Comparison of ENCODE assay signal across 11 cellular contexts in genomic region chr18:48780151-48781001, GRCh38.
DNase-seq lines count a peak whose midpoint lies in the region; ATAC-seq and TF ChIP-seq lines count a peak whose summit lies in the region.
"Had no signal": no experiment of that assay in that cellular context is flagged by ENCODE, and none has a peak within 500 bp of the region (broad histone marks: within the 10 kb centered on the region; RNA-seq: fewer than 3 reads in every experiment).

No MANE protein-coding gene starts in this region.

- H3K27ac Mint-ChIP-seq in activated T-helper 2 cell treated with anti-CD3 and anti-CD28 coated beads, Interferon-gamma antibody, Interleukin-2, Interleukin-4, amounts not matched to agents 10 μg/mL and 5 μg/mL and 100 μg/mL, durations not matched to agents 14 hours and 24 hours and 36 hours: no peak overlapping the region
- H3K27ac Mint-ChIP-seq: activated CD8-positive, alpha-beta T cell treated with anti-CD3 and anti-CD28 coated beads for 36 hours had no signal

- no peak overlapping the region for H3K4ac ChIP-seq in neuronal stem cell (ENCODE audit: low read length)

- H3K4me2 ChIP-seq in neuronal stem cell (ENCODE audit: insufficient read depth, low read length, poor library complexity, severe bottlenecking): no peak overlapping the region

- H3K4me3 ChIP-seq in fibroblast of pulmonary artery (replicated peaks; ENCODE audit: low read depth, low read length) (no peak overlapping the region), neuronal stem cell (ENCODE audit: low read length in 2 of 2) (peak overlapping the region in 1 of 2 donors; percentile 40), vagina (peak overlapping the region in 1 of 2 donors; percentile 15)

- WGBS in neuronal stem cell (ENCODE audit: extremely low coverage in 2 of 2, insufficient read length in 2 of 2, insufficient replicate concordance in 1 of 2), 2 donors: no CpG with 5 or more reads among the region's 19 CpGs

- peak overlapping the region; percentile 76 for H3K18ac ChIP-seq in neuronal stem cell (ENCODE audit: low read length)

- intact Hi-C loops in vagina (cut with DNase I): loop anchor here (10.0 kb wide), 1 partner anchor 64 kb away; no protein-coding TSS in a partner anchor
- intact Hi-C loops in activated T-helper 2 cell treated with anti-CD3 and anti-CD28 coated beads, Interferon-gamma antibody, Interleukin-2, Interleukin-4, amounts not matched to agents 10 μg/mL and 5 μg/mL and 100 μg/mL, durations not matched to agents 14 hours and 24 hours and 36 hours (cut with micrococcal nuclease): no loop called here

- H3K4me3 Mint-ChIP-seq in activated T-helper 2 cell treated with anti-CD3 and anti-CD28 coated beads, Interferon-gamma antibody, Interleukin-2, Interleukin-4, amounts not matched to agents 10 μg/mL and 5 μg/mL and 100 μg/mL, durations not matched to agents 14 hours and 24 hours and 36 hours (ENCODE audit: low read depth): no peak overlapping the region
- H3K4me3 Mint-ChIP-seq: activated CD8-positive, alpha-beta T cell treated with anti-CD3 and anti-CD28 coated beads for 36 hours had no signal

- H2BK5ac ChIP-seq in neuronal stem cell (ENCODE audit: low read length): no peak overlapping the region

- H2AFZ ChIP-seq in neuronal stem cell (ENCODE audit: low read length): peak overlapping the region; percentile 91

- no peak overlapping the region for H2BK120ac ChIP-seq in neuronal stem cell (ENCODE audit: low read depth, low read length)

- no peak overlapping the region for H2BK15ac ChIP-seq in neuronal stem cell (ENCODE audit: low read length)

- peak overlapping the region; percentile 20 for H3K23ac ChIP-seq in neuronal stem cell (ENCODE audit: low read depth, low read length, poor library complexity)

- H2BK12ac ChIP-seq in neuronal stem cell (ENCODE audit: low read length): no peak overlapping the region

- peak overlapping the region; percentile 81 for H2AK5ac ChIP-seq in neuronal stem cell (ENCODE audit: low read depth, low read length)

- H3K4me1 Mint-ChIP-seq in activated T-helper 2 cell treated with anti-CD3 and anti-CD28 coated beads, Interferon-gamma antibody, Interleukin-2, Interleukin-4, amounts not matched to agents 10 μg/mL and 5 μg/mL and 100 μg/mL, durations not matched to agents 14 hours and 24 hours and 36 hours (ENCODE audit: low read depth): peaks cover 11% of the 10 kb centered on the region

- H3K27me3 Mint-ChIP-seq in activated T-helper 2 cell treated with anti-CD3 and anti-CD28 coated beads, Interferon-gamma antibody, Interleukin-2, Interleukin-4, amounts not matched to agents 10 μg/mL and 5 μg/mL and 100 μg/mL, durations not matched to agents 14 hours and 24 hours and 36 hours (ENCODE audit: low read depth): no peaks in the 10 kb centered on the region
- H3K27me3 Mint-ChIP-seq: activated CD8-positive, alpha-beta T cell treated with anti-CD3 and anti-CD28 coated beads for 36 hours had no signal

- peaks cover 2% of the 10 kb centered on the region for H3K79me1 ChIP-seq in neuronal stem cell (ENCODE audit: low read depth, low read length)

- no peak overlapping the region for H4K8ac ChIP-seq in neuronal stem cell (ENCODE audit: low read depth, low read length)

- H3K27me3 ChIP-seq in neuronal stem cell (ENCODE audit: control insufficient read depth in 3 of 3, insufficient read depth in 3 of 3, low read depth in 1 of 3, low read length in 3 of 3): no peaks in the 10 kb centered on the region
- H3K27me3 ChIP-seq in vagina: no peaks in the 10 kb centered on the region

- no peak overlapping the region for H4K91ac ChIP-seq in neuronal stem cell (ENCODE audit: low read depth, low read length, poor library complexity)

- H3K36me3 ChIP-seq in neuronal stem cell (replicated peaks in 1 of 2; ENCODE audit: control insufficient read depth in 2 of 2, insufficient read depth in 2 of 2, low read length in 2 of 2) (no peaks in the 10 kb centered on the region), vagina (no peaks in the 10 kb centered on the region)

- TF ChIP-seq POLR2A in vagina (IDR thresholded peaks at IDR 0.05): no peak

- H3K9me3 ChIP-seq in neuronal stem cell (replicated peaks in 1 of 2; ENCODE audit: control insufficient read depth in 2 of 2, insufficient read depth in 1 of 2, low read depth in 1 of 2, low read length in 2 of 2) (no peaks in the 10 kb centered on the region), vagina (no peaks in the 10 kb centered on the region)

- peak overlapping the region; percentile 60 for H3K14ac ChIP-seq in neuronal stem cell (ENCODE audit: low read length)

- H3K9me3 Mint-ChIP-seq in activated T-helper 2 cell treated with anti-CD3 and anti-CD28 coated beads, Interferon-gamma antibody, Interleukin-2, Interleukin-4, amounts not matched to agents 10 μg/mL and 5 μg/mL and 100 μg/mL, durations not matched to agents 14 hours and 24 hours and 36 hours: no peaks in the 10 kb centered on the region
- H3K9me3 Mint-ChIP-seq: activated CD8-positive, alpha-beta T cell treated with anti-CD3 and anti-CD28 coated beads for 36 hours had no signal

- H3K9ac ChIP-seq in neuronal stem cell (ENCODE audit: low read depth, low read length, poor library complexity): peak overlapping the region; percentile 57

- peaks cover 16 to 40% of the 10 kb centered on the region in 2 donors for H3K4me1 ChIP-seq in neuronal stem cell (ENCODE audit: control insufficient read depth in 2 of 2, insufficient read depth in 1 of 2, low read depth in 1 of 2, low read length in 2 of 2)
- H3K4me1 ChIP-seq in vagina: peaks cover 62% of the 10 kb centered on the region

- no peaks in the 10 kb centered on the region for H3K36me3 Mint-ChIP-seq in activated T-helper 2 cell treated with anti-CD3 and anti-CD28 coated beads, Interferon-gamma antibody, Interleukin-2, Interleukin-4, amounts not matched to agents 10 μg/mL and 5 μg/mL and 100 μg/mL, durations not matched to agents 14 hours and 24 hours and 36 hours (ENCODE audit: low read depth)

- H3K27ac ChIP-seq in neuronal stem cell (replicated peaks; ENCODE audit: low read length) (no peak overlapping the region), vagina (peak overlapping the region; percentile 80)
- H3K27ac ChIP-seq: 22Rv1 had no signal

- no peak for ATAC-seq in GM21390 (IDR thresholded peaks at IDR 0.05; ENCODE audit: unreplicated experiment)
- ATAC-seq: activated CD8-positive, alpha-beta T cell treated with anti-CD3 and anti-CD28 coated beads for 36 hours had no signal

- DNase-seq in DMS 273 (lab: John Stamatoyannopoulos, UW; ENCODE audit: unreplicated experiment) (peak; percentile 58), DMS 273 treated with DMSO at 0.1 percent for 48 hours (lab: John Stamatoyannopoulos, UW) (no peak), fibroblast of pulmonary artery (ENCODE audit: low read depth) (peak; percentile 46), neuronal stem cell (ENCODE audit: low spot score) (no peak), vagina (ENCODE audit: extremely low spot score in 2 of 2) (no peak), pons (ENCODE audit: low spot score) (no peak)
- DNase-seq in activated T-helper 2 cell treated with anti-CD3 and anti-CD28 coated beads, Interferon-gamma antibody, Interleukin-2, Interleukin-4, amounts not matched to agents 10 μg/mL and 5 μg/mL and 100 μg/mL, durations not matched to agents 14 hours and 24 hours and 36 hours (ENCODE audit: low spot score): no peak
- DNase-seq: activated CD8-positive, alpha-beta T cell treated with anti-CD3 and anti-CD28 coated beads for 36 hours; NCI-H1105 had no signal

- no peak for TF ChIP-seq CTCF in fibroblast of pulmonary artery (IDR thresholded peaks at IDR 0.05; ENCODE audit: low read length, missing control alignments)
- no peak for TF ChIP-seq CTCF in vagina (IDR thresholded peaks at IDR 0.05)

Comparison
In these comparisons a context has a peak if more than half of its experiments do, and no peak if none do; other contexts are left out.
1. DNase-seq: peak in DMS 273 (single experiment) and fibroblast of pulmonary artery (single experiment); none in DMS 273 treated with DMSO at 0.1 percent for 48 hours (single experiment), neuronal stem cell (single experiment), vagina (0 of 2), pons (single experiment) and activated T-helper 2 cell treated with anti-CD3 and anti-CD28 coated beads, Interferon-gamma antibody, Interleukin-2, Interleukin-4, amounts not matched to agents 10 μg/mL and 5 μg/mL and 100 μg/mL, durations not matched to agents 14 hours and 24 hours and 36 hours (single experiment).